Comparison of ENCODE assay signal across 29 cellular contexts in genomic region chr13:29046588-29046987, GRCh38.
"Had no signal": no experiment of that assay in that cellular context is flagged by ENCODE, and none has a peak within 500 bp of the region (broad histone marks: within the 10 kb centered on the region; RNA-seq: fewer than 3 reads in every experiment).

No MANE protein-coding gene starts in this region.

- H3K36me3 ChIP-seq: adrenal gland had no signal

- FAIRE-seq: bronchial epithelial cell had no signal

- H3K4me1 ChIP-seq: adrenal gland had no signal

- H3K9me3 ChIP-seq: adrenal gland had no signal

- H3K27me3 ChIP-seq: adrenal gland had no signal

- ATAC-seq: activated CD4-positive, alpha-beta T cell treated with anti-CD3 and anti-CD28 coated beads for 36 hours; activated T-cell treated with anti-CD3 and anti-CD28 coated beads, Interleukin-2, amount 50 U/mL, for 72 hours; Panc1; Right ventricle myocardium inferior; T-cell had no signal

- H3K4me3 ChIP-seq: adrenal gland, SK-N-MC had no signal

- DNase-seq: activated CD4-positive, alpha-beta memory T cell treated with anti-CD3 and anti-CD28 coated beads, Interleukin-2, amount 10 ng/mL, durations not matched to agents 7 days and 5 days; activated CD4-positive, alpha-beta T cell treated with anti-CD3 and anti-CD28 coated beads for 36 hours; activated CD4-positive, alpha-beta T cell treated with anti-CD3 and anti-CD28 coated beads, Interleukin-2, amount 50 U/mL, for 1 hour; activated CD8-positive, alpha-beta memory T cell treated with anti-CD3 and anti-CD28 coated beads, Interleukin-2, amount 50 U/mL, for 4 hours; activated gamma-delta T cell treated with Interleukin-2 at 50 U/mL for 16 hours; activated naive CD4-positive, alpha-beta T cell treated with anti-CD3 and anti-CD28 coated beads, Interleukin-2, amount 10 ng/mL, durations not matched to agents 7 days and 5 days; activated naive CD8-positive, alpha-beta T cell treated with anti-CD3 and anti-CD28 coated beads, Interleukin-2, amount 10 ng/mL, durations not matched to agents 7 days and 5 days; activated T-cell treated with anti-CD3 and anti-CD28 coated beads, Interleukin-2, amount 50 U/mL, for 72 hours; adrenal gland; aorta; Karpas-422; MM.1S; NCI-H1105; NCI-H1436; NCI-H1694 treated with DMSO at 0.1 percent for 48 hours; NCI-H2029 treated with DMSO at 0.1 percent for 48 hours; NCI-H345; NCI-H510A; NCI-H526 treated with DMSO at 0.1 percent for 48 hours; NCI-H82; NK-92 treated with Interleukin-12 subunit alpha and Interleukin-12 subunit beta, amount 100 ng/mL, for 24 hours; OCI-M1; RPMI8226; T-cell had no signal

- H3K27ac ChIP-seq: adrenal gland, SK-N-MC, VCaP had no signal
